Comparison of ENCODE assay signal across 8 cellular contexts in the genomic region with DNA sequence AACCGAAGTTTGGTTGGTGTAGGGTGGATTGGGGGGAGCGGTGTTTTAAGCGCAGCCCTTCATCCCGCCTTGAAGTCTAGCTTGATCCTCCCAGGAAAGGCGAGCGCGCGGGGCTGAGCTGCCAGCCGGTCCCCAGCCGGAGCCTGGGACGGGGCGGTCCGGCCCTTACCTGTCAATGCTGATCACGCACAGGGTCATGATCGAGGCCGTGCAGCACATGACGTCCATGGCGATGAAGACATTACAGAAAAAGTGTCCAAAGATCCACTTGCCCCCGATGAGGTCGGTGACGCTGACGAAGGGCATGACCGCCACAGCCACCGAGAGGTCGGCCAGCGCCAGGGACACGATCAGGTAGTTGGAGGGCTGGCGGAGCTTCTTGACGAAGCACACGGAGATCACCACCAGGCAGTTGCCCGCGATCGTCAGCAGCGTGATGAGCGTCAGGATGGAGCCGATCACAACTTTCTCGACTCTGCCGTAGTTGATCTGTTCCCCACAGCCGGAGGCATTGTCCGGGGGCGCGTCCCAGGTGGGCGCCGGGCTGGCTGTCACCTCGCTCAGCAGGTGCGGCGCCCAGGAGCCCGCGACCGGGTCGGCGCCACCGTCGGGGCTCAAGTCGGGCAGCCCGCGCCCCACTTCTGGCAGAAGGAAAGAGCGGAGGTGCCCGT. TPM values are rescaled to one million over a fixed set of nuclear protein-coding genes. Genes with fewer than 3 reads are reported as not detected.
A peak's percentile ranks its signal among the peaks of the same experiment; 100 is the strongest.
DNase-seq lines count a peak whose midpoint lies in the region; ATAC-seq lines count a peak whose summit lies in the region.

No MANE protein-coding gene starts in this region.

- H3K36me3 ChIP-seq in CD4-positive, alpha-beta memory T cell (ENCODE audit: insufficient read depth, low read length): no peaks in the 10 kb centered on the region

- H3K27ac ChIP-seq in CD4-positive, alpha-beta memory T cell (ENCODE audit: low read depth, low read length): no peak overlapping the region

- peaks cover 32 to 35% of the 10 kb centered on the region in 2 donors for H3K27me3 Mint-ChIP-seq in CD4-positive, alpha-beta memory T cell

- peaks cover 0 to 2% (median under 1%) of the 10 kb centered on the region in 8 donors for H3K9me3 Mint-ChIP-seq in CD4-positive, alpha-beta memory T cell
- no peaks in the 10 kb centered on the region for H3K9me3 Mint-ChIP-seq in stimulated activated effector memory CD8-positive, alpha-beta T cell treated with anti-CD3 and anti-CD28 coated beads, Interleukin-12 subunit alpha, Interleukin-12 subunit beta, amount 100 ng/mL, for 72 hours

- peak overlapping the region; percentile 89 to 93 (median 90) for H3K4me3 Mint-ChIP-seq in CD4-positive, alpha-beta memory T cell
- H3K4me3 Mint-ChIP-seq in stimulated activated effector memory CD8-positive, alpha-beta T cell treated with anti-CD3 and anti-CD28 coated beads, Interleukin-12 subunit alpha, Interleukin-12 subunit beta, amount 100 ng/mL, for 72 hours: peak overlapping the region; percentile 73

- POLR2A ChIA-PET in CD4-positive, alpha-beta memory T cell (lab: Charles Lee; ENCODE audit: partially characterized antibody): no interaction called here

- peaks cover 11% of the 10 kb centered on the region for H3K4me1 ChIP-seq in CD4-positive, alpha-beta memory T cell (ENCODE audit: insufficient read depth, low read length)

- peak in 2 of 5 donors; percentile 5 to 23 for DNase-seq in CD4-positive, alpha-beta memory T cell
- peak; percentile 57 for DNase-seq in activated CD8-positive, alpha-beta memory T cell treated with anti-CD3 and anti-CD28 coated beads, Interleukin-2, amount 50 U/mL, for 48 hours
- peak in 1 of 2 donors; percentile 5 for DNase-seq in stimulated activated effector memory CD8-positive, alpha-beta T cell treated with anti-CD3 and anti-CD28 coated beads, Interleukin-12 subunit alpha, Interleukin-12 subunit beta, amount 100 ng/mL, for 72 hours (ENCODE audit: low spot score in 2 of 2)
- DNase-seq in HuH-7.5 (ENCODE audit: low spot score) (no peak), NCI-H1417 treated with DMSO at 0.1 percent for 48 hours (lab: John Stamatoyannopoulos, UW) (no peak)

- ATAC-seq in HG02588 (IDR thresholded peaks at IDR 0.05; ENCODE audit: unreplicated experiment) (peak; percentile 3), HG02610 (IDR thresholded peaks at IDR 0.05; ENCODE audit: unreplicated experiment) (no peak)
- peak; percentile 27 for ATAC-seq in stimulated activated effector memory CD8-positive, alpha-beta T cell treated with anti-CD3 and anti-CD28 coated beads, Interleukin-12 subunit alpha, Interleukin-12 subunit beta, amount 100 ng/mL, for 72 hours

- H3K36me3 Mint-ChIP-seq in CD4-positive, alpha-beta memory T cell: peaks cover 0 to 1% of the 10 kb centered on the region in 2 donors
- H3K36me3 Mint-ChIP-seq in stimulated activated effector memory CD8-positive, alpha-beta T cell treated with anti-CD3 and anti-CD28 coated beads, Interleukin-12 subunit alpha, Interleukin-12 subunit beta, amount 100 ng/mL, for 72 hours: no peaks in the 10 kb centered on the region

- H3K4me3 ChIP-seq in CD4-positive, alpha-beta memory T cell (ENCODE audit: low read length in 2 of 2): peak overlapping the region; percentile 6 to 34
- H3K4me3 ChIP-seq in iPS-11a (ENCODE audit: low read depth, low read length): peak overlapping the region; percentile 61

- peaks cover 41% of the 10 kb centered on the region for H3K27me3 ChIP-seq in CD4-positive, alpha-beta memory T cell (ENCODE audit: insufficient read depth, low read length)

- intact Hi-C loops in CD4-positive, alpha-beta memory T cell (cut with micrococcal nuclease): loop anchor here (1.0 kb wide), 1 partner anchor 14 kb away; a partner anchor contains a TSS

- H3K9me3 ChIP-seq in CD4-positive, alpha-beta memory T cell (ENCODE audit: control insufficient read depth in 1 of 2, low read length in 2 of 2): no peaks in the 10 kb centered on the region

- CTCF ChIA-PET in CD4-positive, alpha-beta memory T cell (lab: Charles Lee; ENCODE audit: partially characterized antibody): interaction anchor here (2.2 to 5.0 kb wide), 3 partner anchors 9 to 18 kb away, joined by 9 to 36 read pairs (median 16); a partner anchor contains a TSS

- H3K27ac Mint-ChIP-seq in CD4-positive, alpha-beta memory T cell: peak overlapping the region in 4 of 7 donors; percentile 20 to 72 (median 54)
- H3K27ac Mint-ChIP-seq in stimulated activated effector memory CD8-positive, alpha-beta T cell treated with anti-CD3 and anti-CD28 coated beads, Interleukin-12 subunit alpha, Interleukin-12 subunit beta, amount 100 ng/mL, for 72 hours: no peak overlapping the region

- H3K4me1 Mint-ChIP-seq in CD4-positive, alpha-beta memory T cell: peaks cover 6 to 8% (median 7%) of the 10 kb centered on the region in 4 donors
- H3K4me1 Mint-ChIP-seq in stimulated activated effector memory CD8-positive, alpha-beta T cell treated with anti-CD3 and anti-CD28 coated beads, Interleukin-12 subunit alpha, Interleukin-12 subunit beta, amount 100 ng/mL, for 72 hours: peaks cover 15% of the 10 kb centered on the region

RNA-seq across cellular contexts. Expression of a gene that starts 0.7 kb away (rescaled TPM):
- total RNA-seq in CD4-positive, alpha-beta memory T cell: not detected
- not detected for polyA plus RNA-seq in CD4-positive, alpha-beta memory T cell

RNA-seq across cellular contexts. Expression of a gene that starts 14.7 kb away (rescaled TPM):
- total RNA-seq in CD4-positive, alpha-beta memory T cell: 10 to 100 TPM; 32.3 to 33.2 TPM
- 10 to 100 TPM; 37.1 to 54.5 TPM for polyA plus RNA-seq in CD4-positive, alpha-beta memory T cell
